19 cellular contexts compared by ENCODE assay signal in the genomic region with DNA sequence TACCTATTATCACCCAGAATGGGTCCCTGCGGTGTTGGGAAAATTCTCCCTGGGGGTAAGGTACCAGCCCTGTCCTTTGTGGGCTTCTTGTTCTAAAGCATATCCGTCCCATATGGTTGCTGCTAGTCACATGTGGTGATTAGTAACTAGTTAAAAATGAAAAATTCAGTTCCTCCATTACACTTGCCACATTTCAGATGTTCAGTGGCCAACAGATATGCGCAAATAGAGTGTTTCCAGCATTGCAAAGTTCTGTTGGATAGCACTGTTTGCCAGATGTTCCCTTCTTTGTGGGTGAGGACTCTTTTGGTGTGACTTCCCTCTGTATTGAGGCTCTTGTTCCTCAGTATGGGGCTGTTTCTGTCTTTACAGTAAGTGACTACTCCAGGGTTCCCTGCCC. TPM values are rescaled to one million over a fixed set of nuclear protein-coding genes. Genes with fewer than 3 reads are reported as not detected.
DNase-seq lines count a peak whose midpoint lies in the region; ATAC-seq lines count a peak whose summit lies in the region.
"Had no signal": no experiment of that assay in that cellular context is flagged by ENCODE, and none has a peak within 500 bp of the region (broad histone marks: within the 10 kb centered on the region; RNA-seq: fewer than 3 reads in every experiment).

No MANE protein-coding gene starts in this region.

- peak overlapping the region in 4 of 7 donors; percentile 7 to 79 (median 37) for H3K27ac Mint-ChIP-seq in CD4-positive, alpha-beta memory T cell
- H3K27ac Mint-ChIP-seq in effector memory CD8-positive, alpha-beta T cell, result peak overlapping the region; percentile 79 to 89
- H3K27ac Mint-ChIP-seq: stimulated activated naive B cell treated with anti-CD40 and anti-IgM and Interleukin-4, amounts not matched to agents 10 μg/mL and 1 μg/mL and 100 μg/mL, for 72 hours had no signal

- ATAC-seq in effector memory CD8-positive, alpha-beta T cell (replicated peaks), result no peak
- ATAC-seq in Right ventricle myocardium superior (ENCODE audit: poor library complexity), result no peak
- ATAC-seq: GM12878; stimulated activated naive B cell treated with anti-CD40 and anti-IgM and Interleukin-4, amounts not matched to agents 10 μg/mL and 1 μg/mL and 100 μg/mL, for 72 hours had no signal

- peaks cover 24 to 45% (median 35%) of the 10 kb centered on the region in 4 donors for H3K4me1 Mint-ChIP-seq in CD4-positive, alpha-beta memory T cell
- peaks cover 37 to 44% of the 10 kb centered on the region in 2 donors for H3K4me1 Mint-ChIP-seq in effector memory CD8-positive, alpha-beta T cell (ENCODE audit: low read depth in 2 of 2)

- H3K9me3 ChIP-seq in CD4-positive, alpha-beta memory T cell (ENCODE audit: control insufficient read depth in 1 of 2, low read length in 2 of 2), result no peaks in the 10 kb centered on the region
- H3K9me3 ChIP-seq: sigmoid colon, SK-N-SH, vagina had no signal

- H3K36me3 Mint-ChIP-seq in CD4-positive, alpha-beta memory T cell, result peaks cover 32 to 58% of the 10 kb centered on the region in 2 donors
- peaks cover 58% of the 10 kb centered on the region for H3K36me3 Mint-ChIP-seq in effector memory CD8-positive, alpha-beta T cell (ENCODE audit: insufficient read depth)

- H3K4me3 ChIP-seq in CD4-positive, alpha-beta memory T cell (ENCODE audit: low read length in 2 of 2), result no peak overlapping the region
- H3K4me3 ChIP-seq: GM12878, sigmoid colon, vagina had no signal

- peaks cover 41% of the 10 kb centered on the region for H3K4me1 ChIP-seq in CD4-positive, alpha-beta memory T cell (ENCODE audit: insufficient read depth, low read length)

- no peaks in the 10 kb centered on the region for H3K27me3 ChIP-seq in CD4-positive, alpha-beta memory T cell (ENCODE audit: insufficient read depth, low read length)
- H3K27me3 ChIP-seq: sigmoid colon, vagina had no signal

- no peak for DNase-seq in CD4-positive, alpha-beta memory T cell
- DNase-seq in effector memory CD8-positive, alpha-beta T cell, result no peak
- DNase-seq in DMS 273 (lab: John Stamatoyannopoulos, UW; ENCODE audit: unreplicated experiment) (no peak), Right ventricle myocardium superior (no peak)
- DNase-seq: activated naive CD4-positive, alpha-beta T cell treated with anti-CD3 and anti-CD28 coated beads, Interleukin-2, amount 10 ng/mL, durations not matched to agents 7 days and 5 days; DMS79; effector CD4-positive, alpha-beta T cell; Kasumi-1; NCI-H1694 treated with DMSO at 0.1 percent for 48 hours; occipital lobe; sigmoid colon; SK-N-SH; stimulated activated CD4-positive, alpha-beta T cell treated with anti-CD3 and anti-CD28 coated beads, Interleukin-4, amount 100 ng/mL, for 4 hours; stimulated activated naive B cell treated with anti-CD40 and anti-IgM and Interleukin-4, amounts not matched to agents 10 μg/mL and 1 μg/mL and 100 μg/mL, for 72 hours; WERI-Rb-1 had no signal

- CTCF ChIA-PET in CD4-positive, alpha-beta memory T cell (lab: Charles Lee; ENCODE audit: partially characterized antibody), result no interaction called here

- no peaks in the 10 kb centered on the region for H3K9me3 Mint-ChIP-seq in CD4-positive, alpha-beta memory T cell
- no peaks in the 10 kb centered on the region for H3K9me3 Mint-ChIP-seq in effector memory CD8-positive, alpha-beta T cell
- H3K9me3 Mint-ChIP-seq: activated naive CD4-positive, alpha-beta T cell treated with anti-CD3 and anti-CD28 coated beads, Interleukin-2, amount 10 ng/mL, durations not matched to agents 7 days and 5 days; stimulated activated naive B cell treated with anti-CD40 and anti-IgM and Interleukin-4, amounts not matched to agents 10 μg/mL and 1 μg/mL and 100 μg/mL, for 72 hours had no signal

- H3K4me3 Mint-ChIP-seq in CD4-positive, alpha-beta memory T cell, result peak overlapping the region in 1 of 8 donors; percentile 21
- H3K4me3 Mint-ChIP-seq in effector memory CD8-positive, alpha-beta T cell, result no peak overlapping the region
- H3K4me3 Mint-ChIP-seq: stimulated activated naive B cell treated with anti-CD40 and anti-IgM and Interleukin-4, amounts not matched to agents 10 μg/mL and 1 μg/mL and 100 μg/mL, for 72 hours had no signal

- peak overlapping the region; percentile 5 for H3K27ac ChIP-seq in CD4-positive, alpha-beta memory T cell (ENCODE audit: low read depth, low read length)
- H3K27ac ChIP-seq: HL-60, sigmoid colon, vagina, WERI-Rb-1 had no signal

- peaks cover 61% of the 10 kb centered on the region for H3K36me3 ChIP-seq in CD4-positive, alpha-beta memory T cell (ENCODE audit: insufficient read depth, low read length)

- POLR2A ChIA-PET in CD4-positive, alpha-beta memory T cell (lab: Charles Lee; ENCODE audit: partially characterized antibody), result interaction anchor here (1.3 kb wide), 1 partner anchor 60 kb away, joined by 3 read pairs; no protein-coding TSS in a partner anchor

- no peaks in the 10 kb centered on the region for H3K27me3 Mint-ChIP-seq in CD4-positive, alpha-beta memory T cell
- no peaks in the 10 kb centered on the region for H3K27me3 Mint-ChIP-seq in effector memory CD8-positive, alpha-beta T cell
- H3K27me3 Mint-ChIP-seq: activated naive CD4-positive, alpha-beta T cell treated with anti-CD3 and anti-CD28 coated beads, Interleukin-2, amount 10 ng/mL, durations not matched to agents 7 days and 5 days; stimulated activated naive B cell treated with anti-CD40 and anti-IgM and Interleukin-4, amounts not matched to agents 10 μg/mL and 1 μg/mL and 100 μg/mL, for 72 hours had no signal

- intact Hi-C loops in CD4-positive, alpha-beta memory T cell (cut with micrococcal nuclease), result no loop called here
- intact Hi-C loops in Right ventricle myocardium superior (cut with DNase I), result no loop called here

RNA-seq across cellular contexts. Expression of a gene that starts 3.8 kb away (rescaled TPM):
- 10 to 100 TPM; 80.0 to 82.3 TPM for total RNA-seq in CD4-positive, alpha-beta memory T cell
- 10 to 100 TPM in 1 of 2 donors, 1 to 10 TPM in 1; 3.3 to 21.0 TPM for polyA plus RNA-seq in CD4-positive, alpha-beta memory T cell
- total RNA-seq in Right ventricle myocardium superior, result 17.6 TPM

RNA-seq across cellular contexts. Expression of a gene that starts 18.2 kb away (rescaled TPM):
- total RNA-seq in CD4-positive, alpha-beta memory T cell, result 10 to 100 TPM; 19.6 to 22.7 TPM
- polyA plus RNA-seq in CD4-positive, alpha-beta memory T cell, result 10 to 100 TPM in 1 of 2 donors, 1 to 10 TPM in 1; 9.9 to 18.1 TPM
- 6.5 TPM for total RNA-seq in Right ventricle myocardium superior

RNA-seq across cellular contexts. Expression of a gene that starts 25.8 kb away (rescaled TPM):
- 10 to 100 TPM; 77.6 to 80.0 TPM for total RNA-seq in CD4-positive, alpha-beta memory T cell
- 10 to 100 TPM; 73.0 to 79.0 TPM for polyA plus RNA-seq in CD4-positive, alpha-beta memory T cell
- 39.9 TPM for total RNA-seq in Right ventricle myocardium superior

RNA-seq across cellular contexts. Expression of a gene that starts 25.9 kb away (rescaled TPM):
- 10 to 100 TPM; 17.2 to 19.0 TPM for total RNA-seq in CD4-positive, alpha-beta memory T cell
- 10 to 100 TPM; 17.6 to 31.0 TPM for polyA plus RNA-seq in CD4-positive, alpha-beta memory T cell
- 9.4 TPM for total RNA-seq in Right ventricle myocardium superior

RNA-seq across cellular contexts. Expression of a gene that starts 31.6 kb away (rescaled TPM):
- total RNA-seq in CD4-positive, alpha-beta memory T cell, result 1 to 10 TPM in 1 of 2 experiments, under 1 TPM in 1; 0.61 to 1.1 TPM
- polyA plus RNA-seq in CD4-positive, alpha-beta memory T cell, result 1 to 10 TPM in 1 of 2 donors, under 1 TPM in 1; 0.71 to 3.3 TPM
- 0.91 TPM for total RNA-seq in Right ventricle myocardium superior
- total RNA-seq: occipital lobe, OCI-LY7 had no signal
